1 cellular context compared by ENCODE assay signal in the genomic region with DNA sequence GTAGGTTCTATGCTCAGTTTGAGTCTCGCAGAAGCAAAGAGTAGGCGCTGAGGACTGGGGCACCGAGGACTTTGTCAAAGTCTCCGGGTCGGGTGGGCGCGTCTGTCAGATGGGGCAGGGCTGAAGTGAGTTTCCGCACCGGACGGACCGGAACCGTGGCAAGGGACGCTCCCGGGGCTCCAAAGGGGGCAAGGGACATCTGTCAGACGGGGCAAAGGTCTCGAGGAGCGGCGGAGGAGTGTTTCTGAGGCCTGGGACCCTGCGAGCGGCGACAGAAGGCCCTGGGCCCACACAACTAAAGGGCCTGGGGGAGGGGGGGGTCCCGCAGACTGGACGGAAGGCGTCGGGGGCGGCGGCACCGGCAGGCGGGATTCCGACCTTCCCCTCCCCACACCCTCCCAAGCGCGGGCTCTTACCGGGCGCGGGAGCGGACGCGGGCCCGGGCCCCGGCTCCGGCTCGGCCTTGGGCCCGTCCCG.
TF ChIP-seq lines count a peak whose summit lies in the region.

No MANE protein-coding gene starts in this region.

TF ChIP-seq in GM23338, 12 proteins besides CTCF, POLR2A, EP300 and RAD21:
- TF ChIP-seq NANOG (IDR thresholded peaks at IDR 0.05; ENCODE audit: borderline replicate concordance): no peak
- no peak for TF ChIP-seq POLR2AphosphoS5 (IDR thresholded peaks at IDR 0.05; ENCODE audit: low read depth)
- TF ChIP-seq, protein P1, sequence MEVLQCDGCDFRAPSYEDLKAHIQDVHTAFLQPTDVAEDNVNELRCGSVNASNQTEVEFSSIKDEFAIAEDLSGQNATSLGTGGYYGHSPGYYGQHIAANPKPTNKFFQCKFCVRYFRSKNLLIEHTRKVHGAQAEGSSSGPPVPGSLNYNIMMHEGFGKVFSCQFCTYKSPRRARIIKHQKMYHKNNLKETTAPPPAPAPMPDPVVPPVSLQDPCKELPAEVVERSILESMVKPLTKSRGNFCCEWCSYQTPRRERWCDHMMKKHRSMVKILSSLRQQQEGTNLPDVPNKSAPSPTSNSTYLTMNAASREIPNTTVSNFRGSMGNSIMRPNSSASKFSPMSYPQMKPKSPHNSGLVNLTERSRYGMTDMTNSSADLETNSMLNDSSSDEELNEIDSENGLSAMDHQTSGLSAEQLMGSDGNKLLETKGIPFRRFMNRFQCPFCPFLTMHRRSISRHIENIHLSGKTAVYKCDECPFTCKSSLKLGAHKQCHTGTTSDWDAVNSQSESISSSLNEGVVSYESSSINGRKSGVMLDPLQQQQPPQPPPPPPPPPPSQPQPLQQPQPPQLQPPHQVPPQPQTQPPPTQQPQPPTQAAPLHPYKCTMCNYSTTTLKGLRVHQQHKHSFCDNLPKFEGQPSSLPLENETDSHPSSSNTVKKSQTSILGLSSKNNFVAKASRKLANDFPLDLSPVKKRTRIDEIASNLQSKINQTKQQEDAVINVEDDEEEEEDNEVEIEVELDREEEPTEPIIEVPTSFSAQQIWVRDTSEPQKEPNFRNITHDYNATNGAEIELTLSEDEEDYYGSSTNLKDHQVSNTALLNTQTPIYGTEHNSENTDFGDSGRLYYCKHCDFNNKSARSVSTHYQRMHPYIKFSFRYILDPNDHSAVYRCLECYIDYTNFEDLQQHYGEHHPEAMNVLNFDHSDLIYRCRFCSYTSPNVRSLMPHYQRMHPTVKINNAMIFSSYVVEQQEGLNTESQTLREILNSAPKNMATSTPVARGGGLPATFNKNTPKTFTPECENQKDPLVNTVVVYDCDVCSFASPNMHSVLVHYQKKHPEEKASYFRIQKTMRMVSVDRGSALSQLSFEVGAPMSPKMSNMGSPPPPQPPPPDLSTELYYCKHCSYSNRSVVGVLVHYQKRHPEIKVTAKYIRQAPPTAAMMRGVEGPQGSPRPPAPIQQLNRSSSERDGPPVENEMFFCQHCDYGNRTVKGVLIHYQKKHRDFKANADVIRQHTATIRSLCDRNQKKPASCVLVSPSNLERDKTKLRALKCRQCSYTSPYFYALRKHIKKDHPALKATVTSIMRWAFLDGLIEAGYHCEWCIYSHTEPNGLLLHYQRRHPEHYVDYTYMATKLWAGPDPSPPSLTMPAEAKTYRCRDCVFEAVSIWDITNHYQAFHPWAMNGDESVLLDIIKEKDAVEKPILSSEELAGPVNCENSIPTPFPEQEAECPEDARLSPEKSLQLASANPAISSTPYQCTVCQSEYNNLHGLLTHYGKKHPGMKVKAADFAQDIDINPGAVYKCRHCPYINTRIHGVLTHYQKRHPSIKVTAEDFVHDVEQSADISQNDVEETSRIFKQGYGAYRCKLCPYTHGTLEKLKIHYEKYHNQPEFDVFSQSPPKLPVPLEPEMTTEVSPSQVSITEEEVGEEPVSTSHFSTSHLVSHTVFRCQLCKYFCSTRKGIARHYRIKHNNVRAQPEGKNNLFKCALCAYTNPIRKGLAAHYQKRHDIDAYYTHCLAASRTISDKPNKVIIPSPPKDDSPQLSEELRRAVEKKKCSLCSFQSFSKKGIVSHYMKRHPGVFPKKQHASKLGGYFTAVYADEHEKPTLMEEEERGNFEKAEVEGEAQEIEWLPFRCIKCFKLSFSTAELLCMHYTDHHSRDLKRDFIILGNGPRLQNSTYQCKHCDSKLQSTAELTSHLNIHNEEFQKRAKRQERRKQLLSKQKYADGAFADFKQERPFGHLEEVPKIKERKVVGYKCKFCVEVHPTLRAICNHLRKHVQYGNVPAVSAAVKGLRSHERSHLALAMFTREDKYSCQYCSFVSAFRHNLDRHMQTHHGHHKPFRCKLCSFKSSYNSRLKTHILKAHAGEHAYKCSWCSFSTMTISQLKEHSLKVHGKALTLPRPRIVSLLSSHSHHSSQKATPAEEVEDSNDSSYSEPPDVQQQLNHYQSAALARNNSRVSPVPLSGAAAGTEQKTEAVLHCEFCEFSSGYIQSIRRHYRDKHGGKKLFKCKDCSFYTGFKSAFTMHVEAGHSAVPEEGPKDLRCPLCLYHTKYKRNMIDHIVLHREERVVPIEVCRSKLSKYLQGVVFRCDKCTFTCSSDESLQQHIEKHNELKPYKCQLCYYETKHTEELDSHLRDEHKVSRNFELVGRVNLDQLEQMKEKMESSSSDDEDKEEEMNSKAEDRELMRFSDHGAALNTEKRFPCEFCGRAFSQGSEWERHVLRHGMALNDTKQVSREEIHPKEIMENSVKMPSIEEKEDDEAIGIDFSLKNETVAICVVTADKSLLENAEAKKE (CRISPR knock-in tag; IDR thresholded peaks at IDR 0.05): no peak
- TF ChIP-seq ZNF331 (CRISPR knock-in tag; IDR thresholded peaks at IDR 0.05; ENCODE audit: low read depth): no peak
- TF ChIP-seq ZNF114 (CRISPR knock-in tag; IDR thresholded peaks at IDR 0.05): no peak
- no peak for TF ChIP-seq STAT1 (IDR thresholded peaks at IDR 0.05; ENCODE audit: unreplicated experiment)
- TF ChIP-seq, protein P2, sequence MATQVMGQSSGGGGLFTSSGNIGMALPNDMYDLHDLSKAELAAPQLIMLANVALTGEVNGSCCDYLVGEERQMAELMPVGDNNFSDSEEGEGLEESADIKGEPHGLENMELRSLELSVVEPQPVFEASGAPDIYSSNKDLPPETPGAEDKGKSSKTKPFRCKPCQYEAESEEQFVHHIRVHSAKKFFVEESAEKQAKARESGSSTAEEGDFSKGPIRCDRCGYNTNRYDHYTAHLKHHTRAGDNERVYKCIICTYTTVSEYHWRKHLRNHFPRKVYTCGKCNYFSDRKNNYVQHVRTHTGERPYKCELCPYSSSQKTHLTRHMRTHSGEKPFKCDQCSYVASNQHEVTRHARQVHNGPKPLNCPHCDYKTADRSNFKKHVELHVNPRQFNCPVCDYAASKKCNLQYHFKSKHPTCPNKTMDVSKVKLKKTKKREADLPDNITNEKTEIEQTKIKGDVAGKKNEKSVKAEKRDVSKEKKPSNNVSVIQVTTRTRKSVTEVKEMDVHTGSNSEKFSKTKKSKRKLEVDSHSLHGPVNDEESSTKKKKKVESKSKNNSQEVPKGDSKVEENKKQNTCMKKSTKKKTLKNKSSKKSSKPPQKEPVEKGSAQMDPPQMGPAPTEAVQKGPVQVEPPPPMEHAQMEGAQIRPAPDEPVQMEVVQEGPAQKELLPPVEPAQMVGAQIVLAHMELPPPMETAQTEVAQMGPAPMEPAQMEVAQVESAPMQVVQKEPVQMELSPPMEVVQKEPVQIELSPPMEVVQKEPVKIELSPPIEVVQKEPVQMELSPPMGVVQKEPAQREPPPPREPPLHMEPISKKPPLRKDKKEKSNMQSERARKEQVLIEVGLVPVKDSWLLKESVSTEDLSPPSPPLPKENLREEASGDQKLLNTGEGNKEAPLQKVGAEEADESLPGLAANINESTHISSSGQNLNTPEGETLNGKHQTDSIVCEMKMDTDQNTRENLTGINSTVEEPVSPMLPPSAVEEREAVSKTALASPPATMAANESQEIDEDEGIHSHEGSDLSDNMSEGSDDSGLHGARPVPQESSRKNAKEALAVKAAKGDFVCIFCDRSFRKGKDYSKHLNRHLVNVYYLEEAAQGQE (IDR thresholded peaks at IDR 0.05; ENCODE audit: unreplicated experiment): no peak
- TF ChIP-seq, protein P3, sequence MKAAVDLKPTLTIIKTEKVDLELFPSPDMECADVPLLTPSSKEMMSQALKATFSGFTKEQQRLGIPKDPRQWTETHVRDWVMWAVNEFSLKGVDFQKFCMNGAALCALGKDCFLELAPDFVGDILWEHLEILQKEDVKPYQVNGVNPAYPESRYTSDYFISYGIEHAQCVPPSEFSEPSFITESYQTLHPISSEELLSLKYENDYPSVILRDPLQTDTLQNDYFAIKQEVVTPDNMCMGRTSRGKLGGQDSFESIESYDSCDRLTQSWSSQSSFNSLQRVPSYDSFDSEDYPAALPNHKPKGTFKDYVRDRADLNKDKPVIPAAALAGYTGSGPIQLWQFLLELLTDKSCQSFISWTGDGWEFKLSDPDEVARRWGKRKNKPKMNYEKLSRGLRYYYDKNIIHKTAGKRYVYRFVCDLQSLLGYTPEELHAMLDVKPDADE (IDR thresholded peaks at IDR 0.05): no peak
- TF ChIP-seq JUNB (IDR thresholded peaks at IDR 0.05; ENCODE audit: unreplicated experiment): no peak
- no peak for TF ChIP-seq EZH2 (IDR thresholded peaks at IDR 0.05; ENCODE audit: low read depth, unreplicated experiment)
- TF ChIP-seq EZH2phosphoT487 (IDR thresholded peaks at IDR 0.05; ENCODE audit: unreplicated experiment): no peak
- TF ChIP-seq CREB1 (CRISPR knock-in tag; IDR thresholded peaks at IDR 0.05; ENCODE audit: low read depth): no peak
